8 cellular contexts compared by ENCODE assay signal in genomic region chr5:65925094-65925600, GRCh38. TPM values are rescaled to one million over a fixed set of nuclear protein-coding genes. Genes with fewer than 3 reads are reported as not detected.
A peak's percentile ranks its signal among the peaks of the same experiment; 100 is the strongest.
DNase-seq lines count a peak whose midpoint lies in the region; ATAC-seq and TF ChIP-seq lines count a peak whose summit lies in the region.

No MANE protein-coding gene starts in this region.

- H3K4me1 ChIP-seq in KMS-11 (ENCODE audit: low read depth, poor library complexity, severe bottlenecking): peaks cover 31% of the 10 kb centered on the region
- H3K4me1 ChIP-seq in trophoblast cell (ENCODE audit: control insufficient read depth in 1 of 2, insufficient read depth in 2 of 2, low read length in 2 of 2): peaks cover 0 to 2% of the 10 kb centered on the region in 2 experiments
- peaks cover 16 to 32% (median 18%) of the 10 kb centered on the region in 4 donors for H3K4me1 ChIP-seq in upper lobe of left lung

- peak overlapping the region; percentile 61 for H4K91ac ChIP-seq in trophoblast cell (ENCODE audit: low read depth, low read length)

- peak; percentile 28; the same call in 1 of the 2 replicates for TF ChIP-seq CTCF in KMS-11 (conservative IDR thresholded peaks at IDR 0.05; ENCODE audit: low read depth, low read length)
- no peak for TF ChIP-seq CTCF in upper lobe of left lung (IDR thresholded peaks at IDR 0.05)

- H4K20me1 ChIP-seq in KMS-11 (ENCODE audit: insufficient read depth): no peaks in the 10 kb centered on the region

- H3K36me3 ChIP-seq in KMS-11 (ENCODE audit: insufficient read depth) (no peaks in the 10 kb centered on the region), trophoblast cell (ENCODE audit: control insufficient read depth in 1 of 2, insufficient read depth in 2 of 2, low read length in 2 of 2) (peaks cover 0 to 2% of the 10 kb centered on the region in 2 experiments), upper lobe of left lung (no peaks in the 10 kb centered on the region)

- peak overlapping the region; percentile 93 for H3K9ac ChIP-seq in KMS-11
- peak overlapping the region; percentile 92 for H3K9ac ChIP-seq in trophoblast cell (ENCODE audit: low read length)

- H3K79me2 ChIP-seq in KMS-11 (ENCODE audit: insufficient read depth, low read depth) (peaks cover 40% of the 10 kb centered on the region), trophoblast cell (ENCODE audit: control insufficient read depth, insufficient read depth, low read length, poor library complexity) (peaks cover 19% of the 10 kb centered on the region)

- peaks cover 2% of the 10 kb centered on the region for H3K36me3 Mint-ChIP-seq in activated naive CD4-positive, alpha-beta T cell treated with anti-CD3 and anti-CD28 coated beads, Interleukin-2, amount 50 U/mL, for 24 hours

- ATAC-seq in GM21723 (IDR thresholded peaks at IDR 0.05; ENCODE audit: unreplicated experiment): peak; percentile 63
- peak; percentile 32 for ATAC-seq in Right ventricle myocardium inferior
- ATAC-seq in upper lobe of left lung (ENCODE audit: low FRiP score in 2 of 2): peak; percentile 63 to 69

- TF ChIP-seq POLR2A in upper lobe of left lung (IDR thresholded peaks at IDR 0.05): no peak

- peak; percentile 78 for DNase-seq in EL
- peak; percentile 74 for DNase-seq in SK-N-DZ (ENCODE audit: low spot score)
- peak; percentile 93 for DNase-seq in Right ventricle myocardium inferior (ENCODE audit: missing footprints)
- peak; percentile 65 to 76 for DNase-seq in trophoblast cell
- peak; percentile 87 to 91 for DNase-seq in upper lobe of left lung

- intact Hi-C loops in Right ventricle myocardium inferior (cut with DNase I): loop anchor here (2.0 to 10.0 kb wide), 2 partner anchors 90 to 220 kb away; partner anchors contain the start of gene SREK1

- H3K79me1 ChIP-seq in trophoblast cell (ENCODE audit: low read length): peaks cover 22% of the 10 kb centered on the region

- no peak overlapping the region for H3K23ac ChIP-seq in trophoblast cell (ENCODE audit: low read length)

- H2BK5ac ChIP-seq in trophoblast cell (ENCODE audit: low read depth, low read length, poor library complexity): peak overlapping the region; percentile 23

- peak overlapping the region; percentile 77 for H3K27ac Mint-ChIP-seq in activated naive CD4-positive, alpha-beta T cell treated with anti-CD3 and anti-CD28 coated beads, Interleukin-2, amount 50 U/mL, for 24 hours

- H3K27ac ChIP-seq in KMS-11: peak overlapping the region; percentile 96
- peak overlapping the region; percentile 99 for H3K27ac ChIP-seq in trophoblast cell (ENCODE audit: low read depth, low read length)
- peak overlapping the region; percentile 98 to 100 (median 100) for H3K27ac ChIP-seq in upper lobe of left lung

- H2AK5ac ChIP-seq in trophoblast cell (ENCODE audit: low read length): peak overlapping the region; percentile 11

- H3K4me3 Mint-ChIP-seq in activated naive CD4-positive, alpha-beta T cell treated with anti-CD3 and anti-CD28 coated beads, Interleukin-2, amount 50 U/mL, for 24 hours: peak overlapping the region; percentile 87

- peak overlapping the region; percentile 26 for H4K12ac ChIP-seq in trophoblast cell (ENCODE audit: low read depth, low read length)

- H2BK120ac ChIP-seq in trophoblast cell (ENCODE audit: insufficient read depth, low read length, poor library complexity): peak overlapping the region; percentile 24

- peak overlapping the region; percentile 9 for H3K4ac ChIP-seq in trophoblast cell (ENCODE audit: low read depth, low read length)

- H3K14ac ChIP-seq in trophoblast cell (ENCODE audit: low read length): peak overlapping the region; percentile 51

- TF ChIP-seq EP300 in upper lobe of left lung (IDR thresholded peaks at IDR 0.05): no peak

- peak overlapping the region; percentile 58 for H4K8ac ChIP-seq in trophoblast cell (ENCODE audit: low read depth, low read length)

- H3K9me3 ChIP-seq in trophoblast cell (ENCODE audit: insufficient read depth, low read depth, low read length) (no peaks in the 10 kb centered on the region), upper lobe of left lung (no peaks in the 10 kb centered on the region)

- H3K4me3 ChIP-seq in KMS-11 (IDR thresholded peaks at IDR 0.05; ENCODE audit: insufficient read depth, low read depth, low read length) (peak overlapping the region; percentile 48), trophoblast cell (ENCODE audit: low read depth, low read length) (peak overlapping the region; percentile 82), upper lobe of left lung (peak overlapping the region; percentile 70 to 93 (median 85))

- no peak overlapping the region for H2BK12ac ChIP-seq in trophoblast cell (ENCODE audit: low read length)

- peaks cover 33% of the 10 kb centered on the region for H3K4me1 Mint-ChIP-seq in activated naive CD4-positive, alpha-beta T cell treated with anti-CD3 and anti-CD28 coated beads, Interleukin-2, amount 50 U/mL, for 24 hours

- H3K27me3 ChIP-seq in KMS-11 (ENCODE audit: insufficient read depth, low read depth) (no peaks in the 10 kb centered on the region), trophoblast cell (ENCODE audit: insufficient read depth, low read length) (no peaks in the 10 kb centered on the region), upper lobe of left lung (no peaks in the 10 kb centered on the region)

- peak overlapping the region; percentile 62 for H3K18ac ChIP-seq in trophoblast cell (ENCODE audit: low read length)

- no CpG with 5 or more reads among the region's 43 CpGs for WGBS in trophoblast cell (ENCODE audit: extremely low coverage, insufficient coverage, insufficient read length)
- WGBS in upper lobe of left lung, 2 donors: 2% methylated on average over 37 of the region's 43 CpGs; no CpG with 5 or more reads in 1 of the 2 donors

- no peaks in the 10 kb centered on the region for H3K27me3 Mint-ChIP-seq in activated naive CD4-positive, alpha-beta T cell treated with anti-CD3 and anti-CD28 coated beads, Interleukin-2, amount 50 U/mL, for 24 hours

- peak overlapping the region; percentile 88 for H2AFZ ChIP-seq in KMS-11 (ENCODE audit: low read depth)
- H2AFZ ChIP-seq in trophoblast cell (ENCODE audit: insufficient read depth, low read length, poor library complexity): peak overlapping the region; percentile 39

- H3K4me2 ChIP-seq in KMS-11: peak overlapping the region; percentile 84
- peak overlapping the region; percentile 85 for H3K4me2 ChIP-seq in trophoblast cell (ENCODE audit: low read length)

- no peaks in the 10 kb centered on the region for H3K9me3 Mint-ChIP-seq in activated naive CD4-positive, alpha-beta T cell treated with anti-CD3 and anti-CD28 coated beads, Interleukin-2, amount 50 U/mL, for 24 hours

RNA-seq across cellular contexts. Expression of gene ERBIN, which starts 1.2 kb away (rescaled TPM):
- 22.2 TPM in 2 replicates for polyA plus RNA-seq in SK-N-DZ (2014; cell fraction: cytosol; rRNA removed)
- 28.5 and 30.4 TPM in 2 replicates for polyA plus RNA-seq in SK-N-DZ (2014; cell fraction: nucleus; rRNA removed)
- total RNA-seq in Right ventricle myocardium inferior (30.5 TPM), upper lobe of left lung (100 to 1,000 TPM in 1 of 6 donors, 10 to 100 TPM in 5; 21.0 to 111 (median 58.2) TPM)
- polyA plus RNA-seq in trophoblast cell (2013): 71.3 and 77.6 TPM in 2 replicates

Comparison
In these comparisons a context has a peak if more than half of its experiments do, and no peak if none do; other contexts are left out.
1. Peak in every context shown above with its lines: DNase-seq, ATAC-seq, H3K4me3 ChIP-seq and H3K27ac ChIP-seq.